In genomic region chr13:94121686-94122085, GRCh38 we compare ENCODE assay signal across 17 cellular contexts.
A peak's percentile ranks its signal among the peaks of the same experiment; 100 is the strongest.
DNase-seq lines count a peak whose midpoint lies in the region; ATAC-seq, FAIRE-seq and TF ChIP-seq lines count a peak whose summit lies in the region.
"Had no signal": no experiment of that assay in that cellular context is flagged by ENCODE, and none has a peak within 500 bp of the region (broad histone marks: within the 10 kb centered on the region; RNA-seq: fewer than 3 reads in every experiment).

No MANE protein-coding gene starts in this region.

- H3K27me3 ChIP-seq in astrocyte (ENCODE audit: insufficient read depth, low read length): no peaks in the 10 kb centered on the region
- H3K27me3 ChIP-seq: body of pancreas had no signal

- H3K9ac ChIP-seq in astrocyte (ENCODE audit: low read length): no peak overlapping the region

- no peak for TF ChIP-seq CTCF in astrocyte (IDR thresholded peaks at IDR 0.05; ENCODE audit: insufficient read depth, low read depth, low read length)

- H3K27ac ChIP-seq in astrocyte (ENCODE audit: low read depth, low read length): no peak overlapping the region
- H3K27ac ChIP-seq: body of pancreas had no signal

- no peaks in the 10 kb centered on the region for H3K9me3 ChIP-seq in astrocyte (ENCODE audit: insufficient read depth, low read depth, low read length)
- H3K9me3 ChIP-seq: body of pancreas had no signal

- peaks cover 7% of the 10 kb centered on the region for H3K4me1 Mint-ChIP-seq in astrocyte (ENCODE audit: low read depth, unreplicated experiment)
- no peaks in the 10 kb centered on the region for H3K4me1 Mint-ChIP-seq in activated T-cell treated with anti-CD3 and anti-CD28 coated beads, Interleukin-2, amount 50 U/mL, for 72 hours (ENCODE audit: low read depth)
- H3K4me1 Mint-ChIP-seq: activated CD4-positive, alpha-beta memory T cell treated with anti-CD3 and anti-CD28 coated beads, Interleukin-2, amount 10 ng/mL, durations not matched to agents 7 days and 5 days; activated T-helper 17 cell treated with anti-CD3 and anti-CD28 coated beads, Interleukin-2, amount 50 U/mL, for 72 hours had no signal

- H3K36me3 Mint-ChIP-seq in astrocyte (ENCODE audit: low read depth, unreplicated experiment): no peaks in the 10 kb centered on the region
- H3K36me3 Mint-ChIP-seq in activated T-cell treated with anti-CD3 and anti-CD28 coated beads, Interleukin-2, amount 50 U/mL, for 72 hours (ENCODE audit: insufficient read depth in 2 of 2): no peaks in the 10 kb centered on the region

- no peaks in the 10 kb centered on the region for H3K79me2 ChIP-seq in astrocyte (ENCODE audit: insufficient read depth, low read length)

- no peak overlapping the region for H2AFZ ChIP-seq in astrocyte (ENCODE audit: low read depth, low read length)

- no peaks in the 10 kb centered on the region for H3K27me3 Mint-ChIP-seq in astrocyte (ENCODE audit: low read depth, unreplicated experiment)
- H3K27me3 Mint-ChIP-seq in activated T-cell treated with anti-CD3 and anti-CD28 coated beads, Interleukin-2, amount 50 U/mL, for 72 hours (ENCODE audit: low read depth): peaks cover 24% of the 10 kb centered on the region

- no peak overlapping the region for H3K4me2 ChIP-seq in astrocyte (ENCODE audit: low read length)

- H3K27ac Mint-ChIP-seq in astrocyte (ENCODE audit: unreplicated experiment): no peak overlapping the region
- no peak overlapping the region for H3K27ac Mint-ChIP-seq in activated T-cell treated with anti-CD3 and anti-CD28 coated beads, Interleukin-2, amount 50 U/mL, for 72 hours
- H3K27ac Mint-ChIP-seq: activated CD4-positive, alpha-beta memory T cell treated with anti-CD3 and anti-CD28 coated beads, Interleukin-2, amount 10 ng/mL, durations not matched to agents 7 days and 5 days; activated T-helper 17 cell treated with anti-CD3 and anti-CD28 coated beads, Interleukin-2, amount 50 U/mL, for 72 hours had no signal

- no peak overlapping the region for H3K4me3 Mint-ChIP-seq in astrocyte (ENCODE audit: unreplicated experiment)
- no peak overlapping the region for H3K4me3 Mint-ChIP-seq in activated T-cell treated with anti-CD3 and anti-CD28 coated beads, Interleukin-2, amount 50 U/mL, for 72 hours
- H3K4me3 Mint-ChIP-seq: activated CD4-positive, alpha-beta memory T cell treated with anti-CD3 and anti-CD28 coated beads, Interleukin-2, amount 10 ng/mL, durations not matched to agents 7 days and 5 days; activated T-helper 17 cell treated with anti-CD3 and anti-CD28 coated beads, Interleukin-2, amount 50 U/mL, for 72 hours had no signal

- FAIRE-seq in astrocyte (lab: Jason Lieb, UNC): no peak

- H4K20me1 ChIP-seq in astrocyte (ENCODE audit: insufficient read depth, low read length): no peaks in the 10 kb centered on the region

- no peaks in the 10 kb centered on the region for H3K9me3 Mint-ChIP-seq in astrocyte (ENCODE audit: unreplicated experiment)
- H3K9me3 Mint-ChIP-seq in activated T-cell treated with anti-CD3 and anti-CD28 coated beads, Interleukin-2, amount 50 U/mL, for 72 hours: no peaks in the 10 kb centered on the region
- H3K9me3 Mint-ChIP-seq: activated CD4-positive, alpha-beta memory T cell treated with anti-CD3 and anti-CD28 coated beads, Interleukin-2, amount 10 ng/mL, durations not matched to agents 7 days and 5 days; activated T-helper 17 cell treated with anti-CD3 and anti-CD28 coated beads, Interleukin-2, amount 50 U/mL, for 72 hours had no signal

- no peaks in the 10 kb centered on the region for H3K4me1 ChIP-seq in astrocyte (ENCODE audit: insufficient read depth, low read length)

- ATAC-seq in HG03196 (IDR thresholded peaks at IDR 0.05; ENCODE audit: unreplicated experiment): no peak
- no peak for ATAC-seq in activated T-cell treated with anti-CD3 and anti-CD28 coated beads, Interleukin-2, amount 50 U/mL, for 72 hours (replicated peaks in 1 of 2)
- ATAC-seq: activated T-helper 17 cell treated with anti-CD3 and anti-CD28 coated beads, Interleukin-2, amount 50 U/mL, for 72 hours; body of pancreas; left colon had no signal

- no peaks in the 10 kb centered on the region for H3K36me3 ChIP-seq in astrocyte (ENCODE audit: insufficient read depth, low read length)

- no peak overlapping the region for H3K4me3 ChIP-seq in astrocyte (ENCODE audit: insufficient read depth, low read depth, low read length)
- H3K4me3 ChIP-seq: body of pancreas had no signal

- DNase-seq in AG08395 (ENCODE audit: low spot score): peak; percentile 54
- peak; percentile 59 for DNase-seq in HCEC 1CT
- DNase-seq in astrocyte (ENCODE audit: low read depth): peak; percentile 90
- DNase-seq in kidney glomerular epithelial cell (lab: John Stamatoyannopoulos, UW): peak; percentile 84
- DNase-seq in cortex of kidney (lab: John Stamatoyannopoulos, UW): no peak
- no peak for DNase-seq in SKM-1 treated with dmso at 0.1 percent for 144 hours (lab: John Stamatoyannopoulos, UW; ENCODE audit: unreplicated experiment)
- DNase-seq in activated T-cell treated with anti-CD3 and anti-CD28 coated beads, Interleukin-2, amount 50 U/mL, for 72 hours: no peak
- DNase-seq: activated CD4-positive, alpha-beta memory T cell treated with anti-CD3 and anti-CD28 coated beads, Interleukin-2, amount 10 ng/mL, durations not matched to agents 7 days and 5 days; body of pancreas; C1 segment of cervical spinal cord; effector memory CD4-positive, alpha-beta T cell; left colon; NCI-H2029; SIG-M5; trophoblast cell had no signal

Comparison
In these comparisons a context has a peak if more than half of its experiments do, and no peak if none do; other contexts are left out.
1. DNase-seq: peak in AG08395 (single experiment), HCEC 1CT (single experiment), astrocyte (single experiment) and kidney glomerular epithelial cell (single experiment); none in cortex of kidney (single experiment), SKM-1 treated with dmso at 0.1 percent for 144 hours (single experiment) and activated T-cell treated with anti-CD3 and anti-CD28 coated beads, Interleukin-2, amount 50 U/mL, for 72 hours (0 of 2).